In the genomic region with DNA sequence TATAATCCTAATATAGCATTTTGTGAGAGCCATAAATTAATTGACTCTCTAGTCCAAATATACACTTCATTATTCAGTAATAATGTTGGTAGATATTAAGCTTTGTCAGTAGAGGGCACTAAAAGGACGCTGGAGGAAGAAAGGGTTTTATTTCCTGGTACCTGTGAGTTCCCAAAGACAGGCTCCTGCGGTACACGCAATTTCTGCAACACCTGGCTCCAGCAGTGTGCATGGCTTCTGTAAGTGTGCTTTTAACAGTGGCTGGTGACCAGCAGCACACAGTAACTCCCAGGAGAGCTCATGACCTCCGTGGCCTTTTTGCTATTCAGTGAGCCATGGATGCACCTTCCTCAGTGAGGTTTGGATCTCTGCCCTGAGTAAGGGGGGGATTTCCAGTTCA, we compare ENCODE assay signal across 8 cellular contexts.
DNase-seq lines count a peak whose midpoint lies in the region; ATAC-seq, FAIRE-seq and TF ChIP-seq lines count a peak whose summit lies in the region.

No MANE protein-coding gene starts in this region.

- TF ChIP-seq CTCF in AG09319 (IDR thresholded peaks at IDR 0.05; ENCODE audit: low read depth, low read length) (peak; percentile 25), nephron progenitor cell (IDR thresholded peaks at IDR 0.05) (peak; percentile 49)

- H3K4me3 Mint-ChIP-seq in nephron progenitor cell = no peak overlapping the region

- H3K27ac Mint-ChIP-seq in nephron progenitor cell = no peak overlapping the region

- H3K9me3 Mint-ChIP-seq in nephron progenitor cell = no peaks in the 10 kb centered on the region

- FAIRE-seq in GM18507 (lab: Jason Lieb, UNC) = peak; percentile 83

- no peak for DNase-seq in AG09319 (ENCODE audit: extremely low read depth, low read depth)
- DNase-seq in GM18507 (ENCODE audit: extremely low spot score, insufficient read length, low read depth) = peak; percentile 11
- DNase-seq in NCI-H1417 (lab: John Stamatoyannopoulos, UW) = peak; percentile 19 to 72 (median 47)
- peak; percentile 18 to 65 for DNase-seq in T47D (ENCODE audit: low read depth in 1 of 2, low spot score in 1 of 2)
- DNase-seq in nephron progenitor cell = peak; percentile 31
- no peak for DNase-seq in posterior cingulate gyrus
- DNase-seq in activated CD8-positive, alpha-beta memory T cell treated with anti-CD3 and anti-CD28 coated beads, Interleukin-2, amount 50 U/mL, for 4 hours = no peak

- H3K4me1 Mint-ChIP-seq in nephron progenitor cell = no peaks in the 10 kb centered on the region

- H3K27me3 Mint-ChIP-seq in nephron progenitor cell (ENCODE audit: low read depth, poor library complexity) = peaks cover 4% of the 10 kb centered on the region

- intact Hi-C loops in posterior cingulate gyrus (cut with DNase I) = no loop called here

- in situ Hi-C loops in T47D (cut with HindIII; ENCODE audit: low pct_unique_long_range_greater_than_20kb, low sequenced_read_pairs) = no loop called here

- peak; percentile 85 for ATAC-seq in HG02798 (IDR thresholded peaks at IDR 0.05; ENCODE audit: poor library complexity, unreplicated experiment)

- H3K36me3 Mint-ChIP-seq in nephron progenitor cell (ENCODE audit: low read depth) = no peaks in the 10 kb centered on the region

Comparison
In these comparisons a context has a peak if more than half of its experiments do, and no peak if none do; other contexts are left out.
1. DNase-seq: peak in GM18507 (single experiment), NCI-H1417 (3 of 3), T47D (2 of 2) and nephron progenitor cell (single experiment); none in AG09319 (single experiment), posterior cingulate gyrus (0 of 10) and activated CD8-positive, alpha-beta memory T cell treated with anti-CD3 and anti-CD28 coated beads, Interleukin-2, amount 50 U/mL, for 4 hours (single experiment).